Comparison of ENCODE assay signal across 8 cellular contexts in the genomic region with DNA sequence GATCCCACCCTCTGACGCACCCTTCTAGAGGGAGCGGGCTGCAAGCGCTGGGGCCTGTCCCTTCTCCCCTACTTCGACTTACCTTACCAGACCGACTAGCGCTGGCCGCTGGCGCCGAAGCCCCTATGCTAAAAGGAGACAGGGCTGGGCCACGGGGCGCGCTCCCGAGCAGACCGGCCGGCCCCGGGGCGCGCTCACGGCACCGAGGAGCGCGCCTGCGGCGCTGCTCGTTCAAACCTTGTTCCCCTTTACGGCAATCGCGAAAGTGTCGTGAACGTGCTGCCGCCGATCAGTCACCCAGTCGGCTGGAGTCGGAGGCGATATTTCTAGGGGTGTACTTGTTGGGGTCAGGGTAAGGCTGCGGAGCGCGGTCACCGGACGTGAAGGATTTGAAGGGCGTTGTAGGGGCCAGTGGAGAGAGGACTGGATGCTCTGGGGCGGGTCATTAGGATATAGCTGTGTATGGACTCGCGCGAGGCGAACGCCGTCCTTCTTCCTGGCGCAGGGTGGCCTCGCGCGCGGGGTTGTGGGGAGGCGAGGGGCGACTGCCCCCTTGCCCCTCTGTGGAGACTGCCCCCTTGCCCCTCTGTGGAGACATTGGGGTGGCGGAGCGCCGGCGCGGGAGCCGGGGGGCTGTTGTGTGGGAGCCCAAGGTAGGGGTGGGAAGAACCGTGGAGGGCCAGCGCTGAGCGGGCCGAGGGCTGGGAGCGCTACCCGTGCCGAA. TPM values are rescaled to one million over a fixed set of nuclear protein-coding genes. Genes with fewer than 3 reads are reported as not detected.
A peak's percentile ranks its signal among the peaks of the same experiment; 100 is the strongest.
DNase-seq lines count a peak whose midpoint lies in the region; ATAC-seq and TF ChIP-seq lines count a peak whose summit lies in the region.

A gene (plus strand): TSS at position 268 of the 724 bp plus-strand sequence. CDS start 7,492 bp downstream, outside the sequence.
A gene (minus strand): TSS at position 138 of the 724 bp plus-strand sequence. CDS start 8,539 bp downstream, outside the sequence.

- peaks cover 0 to 39% (median 24%) of the 10 kb centered on the region in 6 donors for H3K36me3 ChIP-seq in spleen

- intact Hi-C loops in spleen (cut with DNase I; ENCODE audit: low total_unique reads) = loop anchor here (10.0 kb wide), 1 partner anchor 55 kb away; no protein-coding TSS in a partner anchor

- in situ Hi-C loops in GM18951 (cut with MboI; ENCODE audit: low sequenced_read_pairs, unreplicated experiment) = no loop called here

- DNase-seq in AG08396 (ENCODE audit: low spot score) (peak; percentile 95), NCI-H226 (peak; percentile 97), caudate nucleus (lab: John Stamatoyannopoulos, UW) (peak; percentile 23 to 96 (median 87)), iris pigment epithelial cell (ENCODE audit: low read depth) (peak; percentile 98), spleen (peak; percentile 99)
- peak; percentile 79 to 85 (median 82) for DNase-seq in activated CD4-positive, CD25-positive, alpha-beta regulatory T cell (lab: John Stamatoyannopoulos, UW)

- peak within 1 kb of the TSS; percentile 88 for H3K27ac ChIP-seq in caudate nucleus (ENCODE audit: low read depth, low read length)
- H3K27ac ChIP-seq in spleen = peak within 1 kb of the TSS; percentile 82 to 99 (median 96)

- H3K4me3 ChIP-seq in spleen = peak within 1 kb of the TSS; percentile 75 to 94 (median 85)

- ATAC-seq in HG03196 (IDR thresholded peaks at IDR 0.05; ENCODE audit: unreplicated experiment) = peak; percentile 67

- TF ChIP-seq POLR2A in GM18951 (IDR thresholded peaks at IDR 0.05; ENCODE audit: extremely low read depth, insufficient read depth, insufficient read length) (peak; percentile 83), spleen (IDR thresholded peaks at IDR 0.05) (peak; percentile 37 to 74 (median 39))

- H3K27me3 ChIP-seq in spleen (replicated peaks in 1 of 7) = no peaks in the 10 kb centered on the region

- WGBS in spleen, 5 donors = 0 to 1% (median 0%) methylated on average over 16 to 68 of the region's 68 CpGs

- peaks cover 23 to 89% (median 81%) of the 10 kb centered on the region in 6 donors for H3K4me1 ChIP-seq in spleen

- peak in 1 of 11 experiments; percentile 19 for TF ChIP-seq CTCF in spleen (IDR thresholded peaks at IDR 0.05 in 8 of 11, conservative IDR thresholded peaks at IDR 0.05 in 3 of 11)

- H3K9me3 ChIP-seq in spleen = no peaks in the 10 kb centered on the region

RNA-seq across cellular contexts. Expression of the first gene that starts in this region (rescaled TPM):
- total RNA-seq in spleen = 100 to 1,000 TPM in 4 of 7 donors, 10 to 100 TPM in 3; 90.9 to 140 (median 105) TPM
- polyA plus RNA-seq in spleen = 10 to 100 TPM; 61.1 to 69.2 (median 65.4) TPM

RNA-seq across cellular contexts. Expression of the second gene that starts in this region (rescaled TPM):
- 100 to 1,000 TPM in 3 of 7 donors, 10 to 100 TPM in 4; 64.0 to 188 (median 81.0) TPM for total RNA-seq in spleen
- 100 to 1,000 TPM in 2 of 3 donors, 10 to 100 TPM in 1; 90.5 to 130 (median 105) TPM for polyA plus RNA-seq in spleen

Comparison
In these comparisons a context has a peak if more than half of its experiments do, and no peak if none do; other contexts are left out.
1. Peak in every context shown above with its lines: DNase-seq, ATAC-seq, H3K4me3 ChIP-seq and H3K27ac ChIP-seq.